ENCODE assay signal across 5 cellular contexts in the genomic region with DNA sequence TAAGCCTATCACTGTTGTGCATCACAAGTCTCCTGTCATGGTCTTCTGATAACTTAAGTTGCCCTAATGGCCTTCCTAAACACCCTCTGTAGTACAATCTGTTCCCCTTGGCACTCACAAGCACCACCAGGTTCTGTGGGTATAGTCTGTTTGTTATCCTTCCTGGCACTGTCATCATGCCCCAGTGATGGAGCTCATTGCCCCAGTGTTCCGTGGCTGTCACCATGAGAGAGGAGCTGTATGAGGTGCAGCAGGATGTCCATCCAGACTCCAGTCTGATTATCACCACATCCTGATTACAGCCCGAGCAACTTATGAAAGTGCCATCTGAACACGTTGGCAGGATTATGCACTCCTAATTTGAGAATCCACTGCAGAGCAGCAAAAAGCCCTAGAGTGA.
"Had no signal": no experiment of that assay in that cellular context is flagged by ENCODE, and none has a peak within 500 bp of the region (broad histone marks: within the 10 kb centered on the region; RNA-seq: fewer than 3 reads in every experiment).

No MANE protein-coding gene starts in this region.

- H3K4me2 ChIP-seq: GM23338 had no signal

- DNase-seq: H9, HCEC 1CT, KBM-7 had no signal

- H2AFZ ChIP-seq: GM23338 had no signal

- ATAC-seq: GM23338, HepG2 had no signal

- H3K4me3 ChIP-seq: GM23338 had no signal
